19 cellular contexts compared by ENCODE assay signal in the genomic region with DNA sequence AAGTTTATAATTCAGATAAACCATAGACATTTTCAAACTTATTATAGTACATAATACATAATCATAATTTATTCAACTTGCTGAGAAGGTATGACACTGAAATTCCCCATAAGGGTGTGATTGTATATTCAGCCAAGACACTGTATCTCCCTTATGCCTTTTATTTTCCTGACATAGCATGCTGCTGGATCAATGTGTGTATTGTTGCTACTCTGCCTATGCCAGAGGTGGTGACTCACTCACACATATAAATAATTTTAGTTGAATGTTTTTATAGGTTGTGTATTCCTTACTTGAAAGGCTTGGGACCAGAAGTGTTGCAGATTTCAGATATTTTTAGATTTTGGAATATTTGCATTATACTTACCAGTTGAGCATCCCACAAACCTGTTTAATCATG.
"Had no signal": no experiment of that assay in that cellular context is flagged by ENCODE, and none has a peak within 500 bp of the region (broad histone marks: within the 10 kb centered on the region; RNA-seq: fewer than 3 reads in every experiment).

No MANE protein-coding gene starts in this region.

- H3K79me2 ChIP-seq: parathyroid adenoma had no signal

- H3K27ac ChIP-seq: coronary artery, left ventricle myocardium inferior, neutrophil, parathyroid adenoma had no signal

- H3K4me3 ChIP-seq: coronary artery, left ventricle myocardium inferior had no signal

- H3K27me3 ChIP-seq: neutrophil had no signal

- H3K4me1 Mint-ChIP-seq: activated CD4-positive, alpha-beta T cell treated with anti-CD3 and anti-CD28 coated beads for 36 hours; activated CD8-positive, alpha-beta memory T cell treated with anti-CD3 and anti-CD28 coated beads, Interleukin-2, amount 10 ng/mL, durations not matched to agents 7 days and 5 days; activated naive CD4-positive, alpha-beta T cell treated with anti-CD3 and anti-CD28 coated beads, Interleukin-2, amount 10 ng/mL, durations not matched to agents 7 days and 5 days; memory B cell; naive thymus-derived CD8-positive, alpha-beta T cell; stimulated activated effector memory CD8-positive, alpha-beta T cell treated with anti-CD3 and anti-CD28 coated beads, Interleukin-12 subunit alpha, Interleukin-12 subunit beta, amount 100 ng/mL, for 72 hours had no signal

- H3K9ac ChIP-seq: parathyroid adenoma had no signal

- H3K9me3 ChIP-seq: left ventricle myocardium inferior, neutrophil had no signal

- H3K27me3 Mint-ChIP-seq: activated CD4-positive, alpha-beta memory T cell treated with anti-CD3 and anti-CD28 coated beads for 36 hours; activated CD4-positive, alpha-beta T cell treated with anti-CD3 and anti-CD28 coated beads for 36 hours; activated CD8-positive, alpha-beta memory T cell treated with anti-CD3 and anti-CD28 coated beads, Interleukin-2, amount 10 ng/mL, durations not matched to agents 7 days and 5 days; activated naive CD4-positive, alpha-beta T cell treated with anti-CD3 and anti-CD28 coated beads, Interleukin-2, amount 10 ng/mL, durations not matched to agents 7 days and 5 days; memory B cell; naive thymus-derived CD8-positive, alpha-beta T cell had no signal

- H3K4me3 Mint-ChIP-seq: activated CD4-positive, alpha-beta memory T cell treated with anti-CD3 and anti-CD28 coated beads for 36 hours; activated CD4-positive, alpha-beta T cell treated with anti-CD3 and anti-CD28 coated beads for 36 hours; activated CD8-positive, alpha-beta memory T cell treated with anti-CD3 and anti-CD28 coated beads, Interleukin-2, amount 10 ng/mL, durations not matched to agents 7 days and 5 days; activated naive CD4-positive, alpha-beta T cell treated with anti-CD3 and anti-CD28 coated beads, Interleukin-2, amount 10 ng/mL, durations not matched to agents 7 days and 5 days; memory B cell; naive thymus-derived CD8-positive, alpha-beta T cell; stimulated activated effector memory CD8-positive, alpha-beta T cell treated with anti-CD3 and anti-CD28 coated beads, Interleukin-12 subunit alpha, Interleukin-12 subunit beta, amount 100 ng/mL, for 72 hours had no signal

- DNase-seq: activated CD4-positive, alpha-beta memory T cell treated with anti-CD3 and anti-CD28 coated beads for 36 hours; activated CD4-positive, alpha-beta T cell treated with anti-CD3 and anti-CD28 coated beads for 36 hours; activated CD8-positive, alpha-beta memory T cell treated with anti-CD3 and anti-CD28 coated beads, Interleukin-2, amount 10 ng/mL, durations not matched to agents 7 days and 5 days; activated naive CD4-positive, alpha-beta T cell treated with anti-CD3 and anti-CD28 coated beads, Interleukin-2, amount 10 ng/mL, durations not matched to agents 7 days and 5 days; activated T-cell treated with anti-CD3 and anti-CD28 coated beads, Interleukin-2, amount 50 U/mL, for 1 hour; central memory CD4-positive, alpha-beta T cell; effector CD4-positive, alpha-beta T cell; hippocampal formation; kidney; left ventricle myocardium inferior; naive thymus-derived CD8-positive, alpha-beta T cell; retina; T-helper 2 cell; trophoblast cell had no signal

- H3K4me1 ChIP-seq: parathyroid adenoma had no signal

- H3K27ac Mint-ChIP-seq: activated CD4-positive, alpha-beta memory T cell treated with anti-CD3 and anti-CD28 coated beads for 36 hours; activated CD4-positive, alpha-beta T cell treated with anti-CD3 and anti-CD28 coated beads for 36 hours; activated CD8-positive, alpha-beta memory T cell treated with anti-CD3 and anti-CD28 coated beads, Interleukin-2, amount 10 ng/mL, durations not matched to agents 7 days and 5 days; activated naive CD4-positive, alpha-beta T cell treated with anti-CD3 and anti-CD28 coated beads, Interleukin-2, amount 10 ng/mL, durations not matched to agents 7 days and 5 days; memory B cell; naive thymus-derived CD8-positive, alpha-beta T cell; stimulated activated effector memory CD8-positive, alpha-beta T cell treated with anti-CD3 and anti-CD28 coated beads, Interleukin-12 subunit alpha, Interleukin-12 subunit beta, amount 100 ng/mL, for 72 hours had no signal

- H3K9me3 Mint-ChIP-seq: activated CD4-positive, alpha-beta memory T cell treated with anti-CD3 and anti-CD28 coated beads for 36 hours; activated naive CD4-positive, alpha-beta T cell treated with anti-CD3 and anti-CD28 coated beads, Interleukin-2, amount 10 ng/mL, durations not matched to agents 7 days and 5 days; memory B cell; naive thymus-derived CD8-positive, alpha-beta T cell; stimulated activated effector memory CD8-positive, alpha-beta T cell treated with anti-CD3 and anti-CD28 coated beads, Interleukin-12 subunit alpha, Interleukin-12 subunit beta, amount 100 ng/mL, for 72 hours had no signal

- ATAC-seq: activated CD4-positive, alpha-beta T cell treated with anti-CD3 and anti-CD28 coated beads for 36 hours; activated CD8-positive, alpha-beta memory T cell treated with anti-CD3 and anti-CD28 coated beads, Interleukin-2, amount 10 ng/mL, durations not matched to agents 7 days and 5 days; naive thymus-derived CD8-positive, alpha-beta T cell; stimulated activated effector memory CD8-positive, alpha-beta T cell treated with anti-CD3 and anti-CD28 coated beads, Interleukin-12 subunit alpha, Interleukin-12 subunit beta, amount 100 ng/mL, for 72 hours had no signal

- H2AFZ ChIP-seq: parathyroid adenoma had no signal
